Comparison of ENCODE assay signal across 30 cellular contexts in genomic region chr7:33248663-33249062, GRCh38.
"Had no signal": no experiment of that assay in that cellular context is flagged by ENCODE, and none has a peak within 500 bp of the region (broad histone marks: within the 10 kb centered on the region; RNA-seq: fewer than 3 reads in every experiment).

No MANE protein-coding gene starts in this region.

- H3K9me3 Mint-ChIP-seq: neural crest cell; T-helper 2 cell treated with Interferon-gamma antibody and Interleukin-4, amounts not matched to agents 5 μg/mL and 100 μg/mL, for 36 hours had no signal

- H3K9ac ChIP-seq: parathyroid adenoma had no signal

- H3K27ac ChIP-seq: epithelial cell of prostate, esophagus squamous epithelium, gastroesophageal sphincter, parathyroid adenoma, psoas muscle, thoracic aorta had no signal

- H3K4me1 Mint-ChIP-seq: activated CD4-positive, alpha-beta T cell treated with anti-CD3 and anti-CD28 coated beads for 36 hours; memory B cell; neural crest cell had no signal

- H3K27me3 ChIP-seq: esophagus squamous epithelium, gastroesophageal sphincter had no signal

- H2AFZ ChIP-seq: parathyroid adenoma had no signal

- H3K27me3 Mint-ChIP-seq: activated CD4-positive, alpha-beta T cell treated with anti-CD3 and anti-CD28 coated beads for 36 hours; activated naive CD8-positive, alpha-beta T cell; brain; memory B cell; naive thymus-derived CD4-positive, alpha-beta T cell had no signal

- H3K9me3 ChIP-seq: esophagus squamous epithelium, gastroesophageal sphincter, psoas muscle, thoracic aorta had no signal

- H3K36me3 ChIP-seq: esophagus squamous epithelium, gastroesophageal sphincter, thoracic aorta had no signal

- H3K4me1 ChIP-seq: parathyroid adenoma, psoas muscle had no signal

- H3K79me2 ChIP-seq: parathyroid adenoma had no signal

- ATAC-seq: activated CD4-positive, alpha-beta T cell treated with anti-CD3 and anti-CD28 coated beads for 36 hours; activated T-cell treated with anti-CD3 and anti-CD28 coated beads, Interleukin-2, amount 50 U/mL, for 72 hours; gastroesophageal sphincter; left colon; naive thymus-derived CD4-positive, alpha-beta T cell; psoas muscle; stimulated activated naive CD8-positive, alpha-beta T cell treated with anti-CD3 and anti-CD28 coated beads, Interleukin-15, Interleukin-2, amounts not matched to agents 100 U/mL and 50 U/mL, for 24 hours had no signal

- H3K4me3 ChIP-seq: esophagus squamous epithelium, gastroesophageal sphincter, psoas muscle, thoracic aorta had no signal

- DNase-seq: activated CD4-positive, alpha-beta T cell treated with anti-CD3 and anti-CD28 coated beads for 36 hours; activated CD4-positive, CD25-positive, alpha-beta regulatory T cell; activated naive CD4-positive, alpha-beta T cell; activated T-cell treated with anti-CD3 and anti-CD28 coated beads for 4 hours; activated T-cell treated with anti-CD3 and anti-CD28 coated beads, Interleukin-2, amount 50 U/mL, for 72 hours; anterior cingulate cortex; cortex of kidney; effector CD4-positive, alpha-beta T cell; esophagus squamous epithelium; head of caudate nucleus; hippocampal formation; kidney; left colon; midbrain; naive thymus-derived CD4-positive, alpha-beta T cell; nucleus accumbens; psoas muscle; stimulated activated CD4-positive, alpha-beta T cell treated with anti-CD3 and anti-CD28 coated beads, Interleukin-2, amount 100 ng/mL, for 48 hours; stimulated activated naive CD8-positive, alpha-beta T cell treated with anti-CD3 and anti-CD28 coated beads, Interleukin-15, Interleukin-2, amounts not matched to agents 100 U/mL and 50 U/mL, for 24 hours; T-helper 1 cell; trophoblast cell had no signal

- H3K4me3 Mint-ChIP-seq: activated CD4-positive, alpha-beta T cell treated with anti-CD3 and anti-CD28 coated beads for 36 hours; activated naive CD8-positive, alpha-beta T cell; activated T-cell treated with anti-CD3 and anti-CD28 coated beads, Interleukin-2, amount 50 U/mL, for 72 hours; brain; memory B cell; naive thymus-derived CD4-positive, alpha-beta T cell; neural crest cell; T-helper 2 cell treated with Interferon-gamma antibody and Interleukin-4, amounts not matched to agents 5 μg/mL and 100 μg/mL, for 36 hours had no signal

- H3K27ac Mint-ChIP-seq: activated CD4-positive, alpha-beta T cell treated with anti-CD3 and anti-CD28 coated beads for 36 hours; activated naive CD8-positive, alpha-beta T cell; activated T-cell treated with anti-CD3 and anti-CD28 coated beads, Interleukin-2, amount 50 U/mL, for 72 hours; memory B cell; naive thymus-derived CD4-positive, alpha-beta T cell; T-helper 2 cell treated with Interferon-gamma antibody and Interleukin-4, amounts not matched to agents 5 μg/mL and 100 μg/mL, for 36 hours had no signal
